18 cellular contexts compared by ENCODE assay signal in the genomic region with DNA sequence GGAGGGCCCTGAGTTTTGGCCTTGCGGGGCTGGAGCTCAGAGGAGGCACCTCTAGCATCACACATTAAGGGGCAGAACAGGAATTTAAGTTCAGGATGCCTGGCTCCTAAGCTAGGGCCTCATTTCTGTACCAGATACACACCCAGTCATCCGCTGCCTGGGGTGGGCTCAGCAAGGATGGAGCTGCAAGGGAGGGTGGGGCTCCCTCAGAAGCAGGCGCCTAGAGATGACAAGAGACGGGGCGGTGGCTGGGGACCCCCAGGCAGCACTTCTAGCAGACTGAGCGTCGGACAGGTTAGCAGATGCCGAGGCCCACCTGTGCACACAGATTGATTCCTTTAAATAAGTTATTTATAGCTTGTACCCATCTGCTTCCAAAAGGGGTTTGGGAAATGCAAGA. TPM values are rescaled to one million over a fixed set of nuclear protein-coding genes. Genes with fewer than 3 reads are reported as not detected.
DNase-seq lines count a peak whose midpoint lies in the region; ATAC-seq and TF ChIP-seq lines count a peak whose summit lies in the region.
"Had no signal": no experiment of that assay in that cellular context is flagged by ENCODE, and none has a peak within 500 bp of the region (broad histone marks: within the 10 kb centered on the region; RNA-seq: fewer than 3 reads in every experiment).

No MANE protein-coding gene starts in this region.

- no peak overlapping the region for H3K4me3 ChIP-seq in CD8-positive, alpha-beta memory T cell (ENCODE audit: low read length)
- H3K4me3 ChIP-seq: GM23248 had no signal

- CTCF ChIA-PET in CD8-positive, alpha-beta memory T cell (lab: Charles Lee), result no interaction called here

- TF ChIP-seq CTCF in type B pancreatic cell (conservative IDR thresholded peaks at IDR 0.05), result no peak

- H3K27ac ChIP-seq in CD8-positive, alpha-beta memory T cell (ENCODE audit: low read depth, low read length), result no peak overlapping the region
- H3K27ac ChIP-seq: GM23248 had no signal

- H3K27ac Mint-ChIP-seq in activated T-cell treated with anti-CD3 and anti-CD28 coated beads, Interleukin-2, amount 50 U/mL, for 72 hours, result peak overlapping the region; percentile 70
- peak overlapping the region in 5 of 8 donors; percentile 53 to 84 (median 72) for H3K27ac Mint-ChIP-seq in CD8-positive, alpha-beta memory T cell
- peak overlapping the region; percentile 98 to 99 for H3K27ac Mint-ChIP-seq in natural killer cell treated with Interleukin-12 subunit alpha and Interleukin-12 subunit beta and Interleukin-15 and Interleukin-18, amount 100 ng/mL, for 72 hours
- H3K27ac Mint-ChIP-seq in type B pancreatic cell, result no peak overlapping the region
- peak overlapping the region in 1 of 2 donors; percentile 2 for H3K27ac Mint-ChIP-seq in stimulated activated naive CD8-positive, alpha-beta T cell treated with anti-CD3 and anti-CD28 coated beads, Interleukin-15, amount 100 ng/mL, for 72 hours

- H3K27me3 Mint-ChIP-seq in activated T-cell treated with anti-CD3 and anti-CD28 coated beads, Interleukin-2, amount 50 U/mL, for 72 hours (ENCODE audit: low read depth), result peaks cover 7% of the 10 kb centered on the region
- H3K27me3 Mint-ChIP-seq in CD8-positive, alpha-beta memory T cell, result peaks cover 3 to 10% of the 10 kb centered on the region in 2 donors
- peaks cover 4 to 8% of the 10 kb centered on the region in 2 donors for H3K27me3 Mint-ChIP-seq in natural killer cell treated with Interleukin-12 subunit alpha and Interleukin-12 subunit beta and Interleukin-15 and Interleukin-18, amount 100 ng/mL, for 72 hours
- H3K27me3 Mint-ChIP-seq in type B pancreatic cell, result peaks cover 53% of the 10 kb centered on the region
- no peaks in the 10 kb centered on the region for H3K27me3 Mint-ChIP-seq in stimulated activated naive CD8-positive, alpha-beta T cell treated with anti-CD3 and anti-CD28 coated beads, Interleukin-15, amount 100 ng/mL, for 72 hours

- peaks cover 50% of the 10 kb centered on the region for H3K4me1 Mint-ChIP-seq in activated T-cell treated with anti-CD3 and anti-CD28 coated beads, Interleukin-2, amount 50 U/mL, for 72 hours (ENCODE audit: low read depth)
- peaks cover 18 to 42% (median 25%) of the 10 kb centered on the region in 3 donors for H3K4me1 Mint-ChIP-seq in CD8-positive, alpha-beta memory T cell
- H3K4me1 Mint-ChIP-seq in natural killer cell treated with Interleukin-12 subunit alpha and Interleukin-12 subunit beta and Interleukin-15 and Interleukin-18, amount 100 ng/mL, for 72 hours (ENCODE audit: low read depth in 2 of 2), result peaks cover 37 to 60% of the 10 kb centered on the region in 2 donors
- H3K4me1 Mint-ChIP-seq in type B pancreatic cell (ENCODE audit: unreplicated experiment), result no peaks in the 10 kb centered on the region
- peaks cover 43% of the 10 kb centered on the region for H3K4me1 Mint-ChIP-seq in stimulated activated naive CD8-positive, alpha-beta T cell treated with anti-CD3 and anti-CD28 coated beads, Interleukin-15, amount 100 ng/mL, for 72 hours

- H3K4me1 ChIP-seq in CD8-positive, alpha-beta memory T cell (ENCODE audit: insufficient read depth, low read length), result peaks cover 7% of the 10 kb centered on the region

- H3K36me3 Mint-ChIP-seq in activated T-cell treated with anti-CD3 and anti-CD28 coated beads, Interleukin-2, amount 50 U/mL, for 72 hours (ENCODE audit: insufficient read depth in 2 of 2), result peaks cover 12 to 24% of the 10 kb centered on the region in 2 donors
- H3K36me3 Mint-ChIP-seq in CD8-positive, alpha-beta memory T cell, result peaks cover 0 to 20% (median 0%) of the 10 kb centered on the region in 3 donors
- peaks cover 24% of the 10 kb centered on the region for H3K36me3 Mint-ChIP-seq in natural killer cell treated with Interleukin-12 subunit alpha and Interleukin-12 subunit beta and Interleukin-15 and Interleukin-18, amount 100 ng/mL, for 72 hours
- no peaks in the 10 kb centered on the region for H3K36me3 Mint-ChIP-seq in type B pancreatic cell

- peaks cover 11 to 15% of the 10 kb centered on the region in 2 donors for H3K9me3 Mint-ChIP-seq in activated T-cell treated with anti-CD3 and anti-CD28 coated beads, Interleukin-2, amount 50 U/mL, for 72 hours
- H3K9me3 Mint-ChIP-seq in CD8-positive, alpha-beta memory T cell, result peaks cover 10 to 19% (median 13%) of the 10 kb centered on the region in 5 donors
- H3K9me3 Mint-ChIP-seq in natural killer cell treated with Interleukin-12 subunit alpha and Interleukin-12 subunit beta and Interleukin-15 and Interleukin-18, amount 100 ng/mL, for 72 hours, result peaks cover 12% of the 10 kb centered on the region
- peaks cover 5% of the 10 kb centered on the region for H3K9me3 Mint-ChIP-seq in type B pancreatic cell
- H3K9me3 Mint-ChIP-seq in stimulated activated naive CD8-positive, alpha-beta T cell treated with anti-CD3 and anti-CD28 coated beads, Interleukin-15, amount 100 ng/mL, for 72 hours, result peaks cover 17 to 26% of the 10 kb centered on the region in 2 donors

- no peak for ATAC-seq in activated T-cell treated with anti-CD3 and anti-CD28 coated beads, Interleukin-2, amount 50 U/mL, for 72 hours (replicated peaks in 1 of 2)
- no peak for ATAC-seq in natural killer cell treated with Interleukin-12 subunit alpha and Interleukin-12 subunit beta and Interleukin-15 and Interleukin-18, amount 100 ng/mL, for 72 hours
- ATAC-seq in stimulated activated naive CD8-positive, alpha-beta T cell treated with anti-CD3 and anti-CD28 coated beads, Interleukin-15, amount 100 ng/mL, for 72 hours, result no peak
- ATAC-seq: HCT116, PC-3 had no signal

- no peak for DNase-seq in activated T-cell treated with anti-CD3 and anti-CD28 coated beads, Interleukin-2, amount 50 U/mL, for 72 hours
- DNase-seq in activated T-cell treated with anti-CD3 and anti-CD28 coated beads, Interleukin-2, amount 50 U/mL, for 1 hour, result no peak
- no peak for DNase-seq in CD8-positive, alpha-beta memory T cell
- DNase-seq in NCI-H524 (lab: John Stamatoyannopoulos, UW), result peak; percentile 78 to 80
- DNase-seq in natural killer cell treated with Interleukin-12 subunit alpha and Interleukin-12 subunit beta and Interleukin-15 and Interleukin-18, amount 100 ng/mL, for 72 hours (ENCODE audit: low spot score), result peak; percentile 46
- no peak for DNase-seq in activated CD4-positive, CD25-positive, alpha-beta regulatory T cell treated with anti-CD3 and anti-CD28 coated beads, Interleukin-2, amount 50 U/mL, for 72 hours
- no peak for DNase-seq in type B pancreatic cell (ENCODE audit: extremely low spot score, unreplicated experiment)
- no peak for DNase-seq in stimulated activated naive CD8-positive, alpha-beta T cell treated with anti-CD3 and anti-CD28 coated beads, Interleukin-15, amount 100 ng/mL, for 72 hours
- DNase-seq: Calu3, DND-41, GDM1, GM23248, Kasumi-1, NCI-H2029, NCI-H2227 treated with DMSO at 0.1 percent for 48 hours, NCI-H526 treated with DMSO at 0.1 percent for 48 hours, PC-3 had no signal

- H3K27me3 ChIP-seq in CD8-positive, alpha-beta memory T cell (ENCODE audit: insufficient read depth, low read length, poor library complexity, severe bottlenecking), result no peaks in the 10 kb centered on the region

- H3K9me3 ChIP-seq in CD8-positive, alpha-beta memory T cell (ENCODE audit: low read length), result no peaks in the 10 kb centered on the region

- no peak overlapping the region for H3K4me3 Mint-ChIP-seq in activated T-cell treated with anti-CD3 and anti-CD28 coated beads, Interleukin-2, amount 50 U/mL, for 72 hours
- H3K4me3 Mint-ChIP-seq in CD8-positive, alpha-beta memory T cell, result peak overlapping the region in 1 of 7 donors; percentile 56
- peak overlapping the region; percentile 1 for H3K4me3 Mint-ChIP-seq in natural killer cell treated with Interleukin-12 subunit alpha and Interleukin-12 subunit beta and Interleukin-15 and Interleukin-18, amount 100 ng/mL, for 72 hours
- no peak overlapping the region for H3K4me3 Mint-ChIP-seq in type B pancreatic cell
- no peak overlapping the region for H3K4me3 Mint-ChIP-seq in stimulated activated naive CD8-positive, alpha-beta T cell treated with anti-CD3 and anti-CD28 coated beads, Interleukin-15, amount 100 ng/mL, for 72 hours

- POLR2A ChIA-PET in CD8-positive, alpha-beta memory T cell (lab: Charles Lee), result no interaction called here

- no peaks in the 10 kb centered on the region for H3K36me3 ChIP-seq in CD8-positive, alpha-beta memory T cell (ENCODE audit: insufficient read depth, low read length)

RNA-seq across cellular contexts. Expression of gene CBFA2T3, which starts 47.5 kb away (rescaled TPM):
- total RNA-seq in activated T-cell treated with anti-CD3 and anti-CD28 coated beads, Interleukin-2, amount 50 U/mL, for 72 hours, result 1 to 10 TPM; 1.2 to 1.7 TPM
- total RNA-seq in CD8-positive, alpha-beta memory T cell, result under 1 TPM in 1 of 2 experiments, not detected in 1; 0.22 TPM
- polyA plus RNA-seq in CD8-positive, alpha-beta memory T cell, result not detected
- total RNA-seq in natural killer cell treated with Interleukin-12 subunit alpha and Interleukin-12 subunit beta and Interleukin-15 and Interleukin-18, amount 100 ng/mL, for 72 hours, result 1 to 10 TPM; 2.3 to 2.9 TPM
- 8.9 and 9.4 TPM in 2 replicates for total RNA-seq in type B pancreatic cell (ENCODE audit: low replicate concordance)
- total RNA-seq: Calu3, GM23248, PC-3 had no signal
- polyA plus RNA-seq: GM23248 had no signal

Comparison
In these comparisons a context has a peak if more than half of its experiments do, and no peak if none do; other contexts are left out.
1. DNase-seq: peak in NCI-H524 (2 of 2) and natural killer cell treated with Interleukin-12 subunit alpha and Interleukin-12 subunit beta and Interleukin-15 and Interleukin-18, amount 100 ng/mL, for 72 hours (single experiment); none in activated T-cell treated with anti-CD3 and anti-CD28 coated beads, Interleukin-2, amount 50 U/mL, for 72 hours (0 of 2), activated T-cell treated with anti-CD3 and anti-CD28 coated beads, Interleukin-2, amount 50 U/mL, for 1 hour (single experiment), CD8-positive, alpha-beta memory T cell (0 of 5), activated CD4-positive, CD25-positive, alpha-beta regulatory T cell treated with anti-CD3 and anti-CD28 coated beads, Interleukin-2, amount 50 U/mL, for 72 hours (single experiment), type B pancreatic cell (single experiment) and stimulated activated naive CD8-positive, alpha-beta T cell treated with anti-CD3 and anti-CD28 coated beads, Interleukin-15, amount 100 ng/mL, for 72 hours (0 of 2).